ENCODE assay signal across 2 cellular contexts in genomic region chr7:139966906-139967305, GRCh38.
TF ChIP-seq lines count a peak whose summit lies in the region.

No MANE protein-coding gene starts in this region.

TF ChIP-seq in HCT116, 20 proteins besides CTCF, POLR2A, EP300 and RAD21:
- TF ChIP-seq CBX3 (IDR thresholded peaks at IDR 0.05; ENCODE audit: low read depth) (no peak), EZH2 (IDR thresholded peaks at IDR 0.05) (no peak), REST (IDR thresholded peaks at IDR 0.05; ENCODE audit: low read depth) (no peak), YY1 (IDR thresholded peaks at IDR 0.05; ENCODE audit: extremely low read depth, insufficient replicate concordance, low read depth, low read length) (no peak), TCF7L2 (IDR thresholded peaks at IDR 0.05; ENCODE audit: borderline replicate concordance, extremely low read depth, insufficient read depth, insufficient read length) (no peak), JUND (IDR thresholded peaks at IDR 0.05) (no peak), ELF1 (IDR thresholded peaks at IDR 0.05; ENCODE audit: borderline replicate concordance, low read depth) (no peak), SP1 (IDR thresholded peaks at IDR 0.05; ENCODE audit: low read depth) (no peak), ZFX (IDR thresholded peaks at IDR 0.05) (no peak), ZBTB33 (IDR thresholded peaks at IDR 0.05; ENCODE audit: extremely low read depth, insufficient replicate concordance, low read length) (no peak), ATF3 (IDR thresholded peaks at IDR 0.05) (no peak), EGR1 (IDR thresholded peaks at IDR 0.05; ENCODE audit: low read depth) (no peak)
TF ChIP-seq in HCT116: peak in this region for 0.

TF ChIP-seq in H1, 55 proteins besides CTCF, POLR2A, EP300 and RAD21:
- TF ChIP-seq TCF12 (IDR thresholded peaks at IDR 0.05; ENCODE audit: low read depth, low read length) = no peak
- TF ChIP-seq CREB1 (IDR thresholded peaks at IDR 0.05) = no peak
- no peak for TF ChIP-seq TBP (IDR thresholded peaks at IDR 0.05; ENCODE audit: low read depth, low read length)
- TF ChIP-seq EZH2 (IDR thresholded peaks at IDR 0.05; ENCODE audit: low read depth, low read length, severe bottlenecking) = no peak
- no peak for TF ChIP-seq RFX5 (IDR thresholded peaks at IDR 0.05; ENCODE audit: borderline replicate concordance, low read depth, low read length)
- TF ChIP-seq USF2 (IDR thresholded peaks at IDR 0.05; ENCODE audit: low read length) = no peak
TF ChIP-seq in H1: peak in this region for 0.
